ENCODE assay signal across 16 cellular contexts in the genomic region with DNA sequence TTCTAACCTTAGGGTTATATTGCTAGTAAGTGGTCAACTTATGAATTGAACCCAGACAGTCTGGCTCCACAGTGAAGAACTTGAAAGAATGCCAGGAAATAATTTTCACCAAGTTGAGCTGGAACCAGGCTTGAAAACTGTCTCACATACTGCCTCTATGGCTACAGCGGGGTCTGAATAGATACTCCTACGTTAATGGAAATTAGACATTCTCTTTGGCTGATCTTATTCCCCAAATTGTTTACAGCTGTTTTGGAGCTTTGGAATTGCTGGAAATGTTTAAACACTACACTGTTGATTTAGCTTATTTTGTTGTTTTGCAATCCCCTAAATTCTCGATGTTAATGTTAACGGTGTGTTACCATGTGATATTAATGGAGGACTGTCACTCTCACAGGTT.
"Had no signal": no experiment of that assay in that cellular context is flagged by ENCODE, and none has a peak within 500 bp of the region (broad histone marks: within the 10 kb centered on the region; RNA-seq: fewer than 3 reads in every experiment).

No MANE protein-coding gene starts in this region.

- DNase-seq: activated CD4-positive, alpha-beta T cell treated with anti-CD3 and anti-CD28 coated beads, Interleukin-2, amount 50 U/mL, for 1 hour; activated naive CD4-positive, alpha-beta T cell treated with anti-CD3 and anti-CD28 coated beads, Interleukin-2, amount 10 ng/mL, durations not matched to agents 7 days and 5 days; adrenal gland; body of pancreas; dorsolateral prefrontal cortex; esophagus squamous epithelium; hypothalamus; mucosa of descending colon; nucleus accumbens; right cardiac atrium; thyroid gland had no signal

- H3K36me3 ChIP-seq: adrenal gland, esophagus squamous epithelium, thyroid gland, vagina had no signal

- H3K9me3 ChIP-seq: adrenal gland, body of pancreas, esophagus squamous epithelium, mucosa of descending colon, thyroid gland, vagina had no signal

- H3K27ac ChIP-seq: body of pancreas, dorsolateral prefrontal cortex, esophagus squamous epithelium, thyroid gland, vagina had no signal

- H3K4me1 ChIP-seq: body of pancreas had no signal

- H3K4me3 ChIP-seq: adrenal gland, body of pancreas, dorsolateral prefrontal cortex, esophagus squamous epithelium, lung, mucosa of descending colon, smooth muscle cell, thyroid gland, vagina had no signal

- ATAC-seq: body of pancreas; mucosa of descending colon; natural killer cell treated with Interleukin-12 subunit alpha and Interleukin-12 subunit beta and Interleukin-15 and Interleukin-18, amount 100 ng/mL, for 72 hours; stimulated activated effector memory CD8-positive, alpha-beta T cell treated with anti-CD3 and anti-CD28 coated beads, Interleukin-12 subunit alpha, Interleukin-12 subunit beta, amount 100 ng/mL, for 72 hours had no signal

- H3K27me3 ChIP-seq: adrenal gland, body of pancreas, dorsolateral prefrontal cortex, esophagus squamous epithelium, thyroid gland, vagina had no signal
